In genomic region chr3:166360702-166361101, GRCh38 we compare ENCODE assay signal across 8 cellular contexts.
"Had no signal": no experiment of that assay in that cellular context is flagged by ENCODE, and none has a peak within 500 bp of the region (broad histone marks: within the 10 kb centered on the region; RNA-seq: fewer than 3 reads in every experiment).

No MANE protein-coding gene starts in this region.

- H3K36me3 Mint-ChIP-seq: IgD-negative memory B cell had no signal

- H3K27ac ChIP-seq: HL-60 had no signal

- H3K27me3 Mint-ChIP-seq: IgD-negative memory B cell had no signal

- ATAC-seq: HCT116, HepG2 had no signal

- DNase-seq: GOT3, H7, HFFc6 had no signal

- H3K36me3 ChIP-seq: HAP-1 had no signal

- H3K4me3 ChIP-seq: HAP-1 had no signal

- H3K4me1 ChIP-seq: HAP-1 had no signal

- H3K27ac Mint-ChIP-seq: HFFc6, IgD-negative memory B cell had no signal

- H3K4me1 Mint-ChIP-seq: IgD-negative memory B cell had no signal

- H3K4me3 Mint-ChIP-seq: HFFc6, IgD-negative memory B cell had no signal

- H3K9me3 ChIP-seq: HAP-1 had no signal
